ENCODE assay signal across 1 cellular context in genomic region chr1:11012260-11013159, GRCh38.
A peak's percentile ranks its signal among the peaks of the same experiment; 100 is the strongest.
TF ChIP-seq lines count a peak whose summit lies in the region.

Gene TARDBP (plus strand): TSS chr1:11012654. CDS start chr1:11013728, 1,074 bp downstream.

TF ChIP-seq in K562, 482 proteins besides CTCF, POLR2A, EP300 and RAD21 (continued from another document):
- TF ChIP-seq HMGXB4 (CRISPR knock-in tag; IDR thresholded peaks at IDR 0.05) (peak; percentile 98), ZNF57 (CRISPR knock-in tag; IDR thresholded peaks at IDR 0.05) (no peak), RUNX1 (IDR thresholded peaks at IDR 0.05; ENCODE audit: low read depth) (no peak; the same call in 1 of the 2 replicates), DACH1 (IDR thresholded peaks at IDR 0.05; ENCODE audit: partially characterized antibody) (no peak), ZNF699 (CRISPR knock-in tag; IDR thresholded peaks at IDR 0.05; ENCODE audit: insufficient replicate concordance) (no peak), MAFF (IDR thresholded peaks at IDR 0.05; ENCODE audit: low read length) (peak; percentile 87), ZBTB8A (IDR thresholded peaks at IDR 0.05; ENCODE audit: partially characterized antibody) (no peak), SETDB1 (IDR thresholded peaks at IDR 0.05; ENCODE audit: low read length) (no peak), FOXA1 (IDR thresholded peaks at IDR 0.05; ENCODE audit: borderline replicate concordance) (no peak), ZNF785 (CRISPR knock-in tag; IDR thresholded peaks at IDR 0.05) (no peak), DMBX1 (CRISPR knock-in tag; IDR thresholded peaks at IDR 0.05; ENCODE audit: borderline replicate concordance) (no peak)
TF ChIP-seq in K562: peak in this region for 194.
